Comparison of ENCODE assay signal across 1 cellular context in the genomic region with DNA sequence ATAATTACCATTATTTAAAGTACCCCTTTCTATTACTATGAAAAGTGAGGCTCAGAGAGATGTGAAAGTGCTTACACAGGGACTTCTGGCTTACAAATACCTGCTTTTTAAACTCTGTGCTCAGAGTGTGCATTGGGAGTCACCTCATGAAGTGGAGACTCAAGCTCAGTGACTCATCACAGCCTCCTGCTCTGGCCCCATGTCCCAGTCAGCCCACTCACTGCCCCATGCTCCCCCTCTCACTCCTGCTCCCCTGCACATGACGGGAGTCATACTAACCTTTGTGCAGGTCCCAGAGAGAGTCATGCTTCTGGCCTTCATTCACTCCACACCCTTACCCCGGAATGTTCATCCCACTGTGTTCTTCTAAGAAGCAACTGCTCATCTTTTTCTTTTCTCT.
TF ChIP-seq lines count a peak whose summit lies in the region.

No MANE protein-coding gene starts in this region.

TF ChIP-seq in GM12878, 131 proteins besides CTCF, POLR2A, EP300 and RAD21:
- TF ChIP-seq, protein P1, sequence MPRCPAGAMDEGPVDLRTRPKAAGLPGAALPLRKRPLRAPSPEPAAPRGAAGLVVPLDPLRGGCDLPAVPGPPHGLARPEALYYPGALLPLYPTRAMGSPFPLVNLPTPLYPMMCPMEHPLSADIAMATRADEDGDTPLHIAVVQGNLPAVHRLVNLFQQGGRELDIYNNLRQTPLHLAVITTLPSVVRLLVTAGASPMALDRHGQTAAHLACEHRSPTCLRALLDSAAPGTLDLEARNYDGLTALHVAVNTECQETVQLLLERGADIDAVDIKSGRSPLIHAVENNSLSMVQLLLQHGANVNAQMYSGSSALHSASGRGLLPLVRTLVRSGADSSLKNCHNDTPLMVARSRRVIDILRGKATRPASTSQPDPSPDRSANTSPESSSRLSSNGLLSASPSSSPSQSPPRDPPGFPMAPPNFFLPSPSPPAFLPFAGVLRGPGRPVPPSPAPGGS (IDR thresholded peaks at IDR 0.05; ENCODE audit: borderline replicate concordance, insufficient read depth, low read depth, low read length, poor library complexity, severe bottlenecking), result peak; percentile 14
- TF ChIP-seq, protein P2, sequence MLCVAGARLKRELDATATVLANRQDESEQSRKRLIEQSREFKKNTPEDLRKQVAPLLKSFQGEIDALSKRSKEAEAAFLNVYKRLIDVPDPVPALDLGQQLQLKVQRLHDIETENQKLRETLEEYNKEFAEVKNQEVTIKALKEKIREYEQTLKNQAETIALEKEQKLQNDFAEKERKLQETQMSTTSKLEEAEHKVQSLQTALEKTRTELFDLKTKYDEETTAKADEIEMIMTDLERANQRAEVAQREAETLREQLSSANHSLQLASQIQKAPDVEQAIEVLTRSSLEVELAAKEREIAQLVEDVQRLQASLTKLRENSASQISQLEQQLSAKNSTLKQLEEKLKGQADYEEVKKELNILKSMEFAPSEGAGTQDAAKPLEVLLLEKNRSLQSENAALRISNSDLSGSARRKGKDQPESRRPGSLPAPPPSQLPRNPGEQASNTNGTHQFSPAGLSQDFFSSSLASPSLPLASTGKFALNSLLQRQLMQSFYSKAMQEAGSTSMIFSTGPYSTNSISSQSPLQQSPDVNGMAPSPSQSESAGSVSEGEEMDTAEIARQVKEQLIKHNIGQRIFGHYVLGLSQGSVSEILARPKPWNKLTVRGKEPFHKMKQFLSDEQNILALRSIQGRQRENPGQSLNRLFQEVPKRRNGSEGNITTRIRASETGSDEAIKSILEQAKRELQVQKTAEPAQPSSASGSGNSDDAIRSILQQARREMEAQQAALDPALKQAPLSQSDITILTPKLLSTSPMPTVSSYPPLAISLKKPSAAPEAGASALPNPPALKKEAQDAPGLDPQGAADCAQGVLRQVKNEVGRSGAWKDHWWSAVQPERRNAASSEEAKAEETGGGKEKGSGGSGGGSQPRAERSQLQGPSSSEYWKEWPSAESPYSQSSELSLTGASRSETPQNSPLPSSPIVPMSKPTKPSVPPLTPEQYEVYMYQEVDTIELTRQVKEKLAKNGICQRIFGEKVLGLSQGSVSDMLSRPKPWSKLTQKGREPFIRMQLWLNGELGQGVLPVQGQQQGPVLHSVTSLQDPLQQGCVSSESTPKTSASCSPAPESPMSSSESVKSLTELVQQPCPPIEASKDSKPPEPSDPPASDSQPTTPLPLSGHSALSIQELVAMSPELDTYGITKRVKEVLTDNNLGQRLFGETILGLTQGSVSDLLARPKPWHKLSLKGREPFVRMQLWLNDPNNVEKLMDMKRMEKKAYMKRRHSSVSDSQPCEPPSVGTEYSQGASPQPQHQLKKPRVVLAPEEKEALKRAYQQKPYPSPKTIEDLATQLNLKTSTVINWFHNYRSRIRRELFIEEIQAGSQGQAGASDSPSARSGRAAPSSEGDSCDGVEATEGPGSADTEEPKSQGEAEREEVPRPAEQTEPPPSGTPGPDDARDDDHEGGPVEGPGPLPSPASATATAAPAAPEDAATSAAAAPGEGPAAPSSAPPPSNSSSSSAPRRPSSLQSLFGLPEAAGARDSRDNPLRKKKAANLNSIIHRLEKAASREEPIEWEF (IDR thresholded peaks at IDR 0.05; ENCODE audit: insufficient replicate concordance, low read depth, low read length), result no peak
- peak in 1 of 2 experiments; percentile 27; a peak in 1 of 4 replicates for TF ChIP-seq BHLHE40 (IDR thresholded peaks at IDR 0.05; ENCODE audit: borderline replicate concordance in 1 of 2, low read depth in 2 of 2, low read length in 1 of 2)
- peak in 1 of 2 experiments; percentile 54; a peak in 1 of 3 replicates for TF ChIP-seq EGR1 (IDR thresholded peaks at IDR 0.05; ENCODE audit: borderline replicate concordance in 1 of 2, low read depth in 2 of 2, low read length in 2 of 2)
- no peak for TF ChIP-seq ZSCAN29 (IDR thresholded peaks at IDR 0.05)
